In the genomic region with DNA sequence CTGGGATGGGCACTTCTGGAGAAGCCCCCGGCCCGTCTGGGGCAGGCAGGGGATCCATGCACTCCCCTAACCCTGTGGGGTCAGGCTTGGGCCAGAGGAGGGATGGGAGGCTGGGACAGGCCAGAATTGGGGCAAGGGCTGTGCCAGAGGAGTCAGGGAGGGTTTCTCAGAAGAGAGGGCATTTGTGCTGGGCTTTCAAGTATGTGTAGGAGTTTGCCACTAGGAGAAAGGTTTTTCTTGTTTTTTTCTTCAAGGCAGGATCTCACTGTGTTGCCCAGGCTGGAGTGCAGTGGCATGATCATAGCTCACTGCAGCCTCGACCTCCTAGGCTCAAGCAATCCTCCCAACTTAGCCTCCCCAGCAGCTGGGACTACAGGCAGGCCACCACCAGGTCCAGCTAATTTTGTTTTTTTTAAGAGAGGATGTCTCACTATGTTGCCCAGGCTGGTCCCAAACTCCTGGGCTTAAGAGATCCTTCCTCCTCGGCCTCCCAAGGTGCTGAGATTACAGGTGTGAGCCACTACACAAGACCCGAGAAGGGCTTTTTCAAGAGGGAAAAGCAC, we compare ENCODE assay signal across 26 cellular contexts. TPM values are rescaled to one million over a fixed set of nuclear protein-coding genes. Genes with fewer than 3 reads are reported as not detected.
DNase-seq lines count a peak whose midpoint lies in the region; ATAC-seq and TF ChIP-seq lines count a peak whose summit lies in the region.
"Had no signal": no experiment of that assay in that cellular context is flagged by ENCODE, and none has a peak within 500 bp of the region (broad histone marks: within the 10 kb centered on the region; RNA-seq: fewer than 3 reads in every experiment).

No MANE protein-coding gene starts in this region.

- H3K27me3 ChIP-seq in DOHH2 (ENCODE audit: control insufficient read depth, low read length) (no peaks in the 10 kb centered on the region), SU-DHL-6 (ENCODE audit: low read length) (no peaks in the 10 kb centered on the region), SJCRH30 (no peaks in the 10 kb centered on the region)
- H3K27me3 ChIP-seq: hepatocyte, vagina had no signal

- no peak overlapping the region for H2AFZ ChIP-seq in SU-DHL-6 (ENCODE audit: low read depth, low read length, severe bottlenecking)
- H2AFZ ChIP-seq: hepatocyte had no signal

- H3F3A ChIP-seq in DOHH2 (ENCODE audit: control insufficient read depth, insufficient read depth) (peaks cover 16% of the 10 kb centered on the region), SU-DHL-6 (ENCODE audit: insufficient read depth) (peaks cover 48% of the 10 kb centered on the region)

- H3K36me3 Mint-ChIP-seq in glutamatergic neuron (ENCODE audit: unreplicated experiment), result no peaks in the 10 kb centered on the region
- H3K36me3 Mint-ChIP-seq in stimulated activated naive B cell treated with anti-CD40 and anti-IgM and Interleukin-4, amounts not matched to agents 10 μg/mL and 1 μg/mL and 100 μg/mL, for 72 hours, result peaks cover 22 to 24% of the 10 kb centered on the region in 2 donors

- H3K9me3 ChIP-seq in DOHH2 (ENCODE audit: control insufficient read depth, insufficient read depth, low read length), result no peaks in the 10 kb centered on the region
- no peaks in the 10 kb centered on the region for H3K9me3 ChIP-seq in SU-DHL-6 (ENCODE audit: insufficient read depth, low read length)
- H3K9me3 ChIP-seq in SJCRH30 (replicated peaks), result no peaks in the 10 kb centered on the region
- H3K9me3 ChIP-seq: lower lobe of right lung, thoracic aorta, vagina had no signal

- peak overlapping the region; percentile 94 for H3K9ac ChIP-seq in SU-DHL-6 (ENCODE audit: low read length)

- H3K4me3 Mint-ChIP-seq in glutamatergic neuron (ENCODE audit: unreplicated experiment), result peak overlapping the region; percentile 76
- H3K4me3 Mint-ChIP-seq in stimulated activated naive B cell treated with anti-CD40 and anti-IgM and Interleukin-4, amounts not matched to agents 10 μg/mL and 1 μg/mL and 100 μg/mL, for 72 hours, result no peak overlapping the region

- H3K36me3 ChIP-seq in DOHH2 (ENCODE audit: control insufficient read depth, low read length), result peaks cover 35% of the 10 kb centered on the region
- H3K36me3 ChIP-seq in SU-DHL-6 (ENCODE audit: low read length), result peaks cover 4% of the 10 kb centered on the region
- no peaks in the 10 kb centered on the region for H3K36me3 ChIP-seq in SJCRH30
- H3K36me3 ChIP-seq: thoracic aorta, vagina had no signal

- no peak for ATAC-seq in stimulated activated naive B cell treated with anti-CD40 and anti-IgM and Interleukin-4, amounts not matched to agents 10 μg/mL and 1 μg/mL and 100 μg/mL, for 72 hours (replicated peaks)
- ATAC-seq: naive thymus-derived CD8-positive, alpha-beta T cell had no signal

- H3K27me3 Mint-ChIP-seq in glutamatergic neuron (ENCODE audit: unreplicated experiment), result peaks cover 10% of the 10 kb centered on the region
- H3K27me3 Mint-ChIP-seq in stimulated activated naive B cell treated with anti-CD40 and anti-IgM and Interleukin-4, amounts not matched to agents 10 μg/mL and 1 μg/mL and 100 μg/mL, for 72 hours, result peaks cover 0 to 8% of the 10 kb centered on the region in 2 donors
- H3K27me3 Mint-ChIP-seq: activated B cell treated with CpG ODN at 0.5 μM for 24 hours; activated naive CD8-positive, alpha-beta T cell treated with anti-CD3 and anti-CD28 coated beads, Interleukin-2, amount 10 ng/mL, durations not matched to agents 7 days and 5 days; naive thymus-derived CD8-positive, alpha-beta T cell; T-cell had no signal

- peaks cover 6% of the 10 kb centered on the region for H3K9me3 Mint-ChIP-seq in glutamatergic neuron (ENCODE audit: unreplicated experiment)
- H3K9me3 Mint-ChIP-seq in stimulated activated naive B cell treated with anti-CD40 and anti-IgM and Interleukin-4, amounts not matched to agents 10 μg/mL and 1 μg/mL and 100 μg/mL, for 72 hours, result no peaks in the 10 kb centered on the region
- H3K9me3 Mint-ChIP-seq: activated B cell treated with CpG ODN at 0.5 μM for 24 hours; activated naive CD8-positive, alpha-beta T cell treated with anti-CD3 and anti-CD28 coated beads, Interleukin-2, amount 10 ng/mL, durations not matched to agents 7 days and 5 days; activated T-cell treated with anti-CD3 and anti-CD28 coated beads, Interleukin-2, amount 50 U/mL, for 24 hours; H9; naive thymus-derived CD8-positive, alpha-beta T cell; T-cell had no signal

- peak overlapping the region; percentile 91 for H3K4me2 ChIP-seq in DOHH2 (ENCODE audit: low read length)
- H3K4me2 ChIP-seq in SU-DHL-6 (ENCODE audit: low read depth, low read length, poor library complexity, severe bottlenecking), result peak overlapping the region; percentile 71

- H4K20me1 ChIP-seq in DOHH2 (ENCODE audit: control insufficient read depth, insufficient read depth, low read depth, low read length) (peaks cover 1% of the 10 kb centered on the region; the same call in 1 of the 2 replicates), SU-DHL-6 (ENCODE audit: low read depth, low read length) (no peaks in the 10 kb centered on the region)

- H3K4me3 ChIP-seq in DOHH2 (ENCODE audit: low read length), result peak overlapping the region; percentile 96
- H3K4me3 ChIP-seq in SU-DHL-6 (ENCODE audit: insufficient read depth, low read length, poor library complexity, severe bottlenecking), result peak overlapping the region; percentile 81
- H3K4me3 ChIP-seq in SJCRH30, result no peak overlapping the region
- H3K4me3 ChIP-seq: hepatocyte, lower lobe of right lung, thoracic aorta had no signal

- H3K4me1 ChIP-seq in DOHH2 (ENCODE audit: control insufficient read depth, low read length), result peaks cover 60% of the 10 kb centered on the region
- H3K4me1 ChIP-seq in SJCRH30, result peaks cover 5% of the 10 kb centered on the region

- TF ChIP-seq CTCF in DOHH2 (IDR thresholded peaks at IDR 0.05; ENCODE audit: low read depth, low read length, poor library complexity, severe bottlenecking) (no peak), SU-DHL-6 (IDR thresholded peaks at IDR 0.05; ENCODE audit: insufficient read depth, low read length, poor library complexity, severe bottlenecking) (no peak), glutamatergic neuron (IDR thresholded peaks at IDR 0.05; ENCODE audit: partially characterized antibody, unreplicated experiment) (no peak)

- DNase-seq in glutamatergic neuron, result no peak
- no peak for DNase-seq in stimulated activated naive B cell treated with anti-CD40 and anti-IgM and Interleukin-4, amounts not matched to agents 10 μg/mL and 1 μg/mL and 100 μg/mL, for 72 hours
- no peak for DNase-seq in SJCRH30
- DNase-seq in effector CD8-positive, alpha-beta T cell (lab: John Stamatoyannopoulos, UW), result no peak
- DNase-seq in activated gamma-delta T cell (lab: John Stamatoyannopoulos, UW), result no peak
- DNase-seq: activated B cell treated with CpG ODN at 0.5 μM for 24 hours; activated CD4-positive, alpha-beta T cell treated with anti-CD3 and anti-CD28 coated beads, Interleukin-2, amount 50 U/mL, for 1 hour; activated gamma-delta T cell treated with Interleukin-2 at 50 U/mL for 16 hours; activated naive CD8-positive, alpha-beta T cell treated with anti-CD3 and anti-CD28 coated beads, Interleukin-2, amount 10 ng/mL, durations not matched to agents 7 days and 5 days; activated T-cell treated with anti-CD3 and anti-CD28 coated beads, Interleukin-2, amount 50 U/mL, for 24 hours; C1 segment of cervical spinal cord; COR-L47; DMS53; foreskin melanocyte; lower lobe of right lung; naive thymus-derived CD8-positive, alpha-beta T cell; NCI-H748 treated with DMSO at 0.1 percent for 48 hours; stimulated activated naive CD4-positive, alpha-beta T cell treated with Interleukin-2 at 50 U/mL for 16 hours; T-cell had no signal

- H3K27ac Mint-ChIP-seq in glutamatergic neuron (ENCODE audit: unreplicated experiment), result no peak overlapping the region
- peak overlapping the region; percentile 14 for H3K27ac Mint-ChIP-seq in stimulated activated naive B cell treated with anti-CD40 and anti-IgM and Interleukin-4, amounts not matched to agents 10 μg/mL and 1 μg/mL and 100 μg/mL, for 72 hours
- H3K27ac Mint-ChIP-seq: activated naive CD8-positive, alpha-beta T cell treated with anti-CD3 and anti-CD28 coated beads, Interleukin-2, amount 10 ng/mL, durations not matched to agents 7 days and 5 days; activated T-cell treated with anti-CD3 and anti-CD28 coated beads, Interleukin-2, amount 50 U/mL, for 24 hours had no signal

- peaks cover 8% of the 10 kb centered on the region for H3K4me1 Mint-ChIP-seq in glutamatergic neuron (ENCODE audit: low read depth, unreplicated experiment)
- peaks cover 26 to 29% of the 10 kb centered on the region in 2 donors for H3K4me1 Mint-ChIP-seq in stimulated activated naive B cell treated with anti-CD40 and anti-IgM and Interleukin-4, amounts not matched to agents 10 μg/mL and 1 μg/mL and 100 μg/mL, for 72 hours

- H3K27ac ChIP-seq in DOHH2 (ENCODE audit: low read depth, low read length), result peak overlapping the region; percentile 97
- H3K27ac ChIP-seq in SU-DHL-6 (ENCODE audit: low read depth, low read length), result peak overlapping the region; percentile 92
- H3K27ac ChIP-seq in SJCRH30, result no peak overlapping the region
- H3K27ac ChIP-seq: hepatocyte, lower lobe of right lung, thoracic aorta, vagina had no signal

- H3K79me2 ChIP-seq in DOHH2 (ENCODE audit: control insufficient read depth, low read length) (peaks cover 57% of the 10 kb centered on the region), SU-DHL-6 (ENCODE audit: insufficient read depth, low read length) (peaks cover 39% of the 10 kb centered on the region)
- H3K79me2 ChIP-seq: hepatocyte had no signal

- H3K9me2 ChIP-seq in DOHH2 (replicated peaks; ENCODE audit: control insufficient read depth, low read length), result no peaks in the 10 kb centered on the region
- H3K9me2 ChIP-seq in SU-DHL-6 (replicated peaks; ENCODE audit: insufficient read depth, low read length), result no peaks in the 10 kb centered on the region

RNA-seq across cellular contexts. Expression of gene MEF2B, which starts 1.1 kb away (rescaled TPM):
- 1.7 TPM for total RNA-seq in glutamatergic neuron (ENCODE audit: unreplicated experiment)
- total RNA-seq in SJCRH30 (2014; rRNA removed; shearing (Covaris generic)), result not detected in 2 replicates
- total RNA-seq: dermis microvascular lymphatic vessel endothelial cell, vagina had no signal

RNA-seq across cellular contexts. Expression of gene BORCS8, which starts 20.8 kb away (rescaled TPM):
- total RNA-seq in glutamatergic neuron (ENCODE audit: unreplicated experiment), result 20.5 TPM
- 24.9 and 26.3 TPM in 2 replicates for total RNA-seq in SJCRH30 (2014; rRNA removed; shearing (Covaris generic))

RNA-seq across cellular contexts. Expression of gene RFXANK, which starts 20.9 kb away (rescaled TPM):
- total RNA-seq in glutamatergic neuron (ENCODE audit: unreplicated experiment), result 73.5 TPM
- total RNA-seq in SJCRH30 (2014; rRNA removed; shearing (Covaris generic)), result 52.5 and 64.2 TPM in 2 replicates

RNA-seq across cellular contexts. Expression of gene NR2C2AP, which starts 32.0 kb away (rescaled TPM):
- total RNA-seq in glutamatergic neuron (ENCODE audit: unreplicated experiment), result 5.5 TPM
- 20.8 and 23.7 TPM in 2 replicates for total RNA-seq in SJCRH30 (2014; rRNA removed; shearing (Covaris generic))

RNA-seq across cellular contexts. Expression of gene TMEM161A, which starts 32.9 kb away (rescaled TPM):
- 16.2 TPM for total RNA-seq in glutamatergic neuron (ENCODE audit: unreplicated experiment)
- 23.3 and 23.4 TPM in 2 replicates for total RNA-seq in SJCRH30 (2014; rRNA removed; shearing (Covaris generic))
